ENCODE assay signal across 22 cellular contexts in the genomic region with DNA sequence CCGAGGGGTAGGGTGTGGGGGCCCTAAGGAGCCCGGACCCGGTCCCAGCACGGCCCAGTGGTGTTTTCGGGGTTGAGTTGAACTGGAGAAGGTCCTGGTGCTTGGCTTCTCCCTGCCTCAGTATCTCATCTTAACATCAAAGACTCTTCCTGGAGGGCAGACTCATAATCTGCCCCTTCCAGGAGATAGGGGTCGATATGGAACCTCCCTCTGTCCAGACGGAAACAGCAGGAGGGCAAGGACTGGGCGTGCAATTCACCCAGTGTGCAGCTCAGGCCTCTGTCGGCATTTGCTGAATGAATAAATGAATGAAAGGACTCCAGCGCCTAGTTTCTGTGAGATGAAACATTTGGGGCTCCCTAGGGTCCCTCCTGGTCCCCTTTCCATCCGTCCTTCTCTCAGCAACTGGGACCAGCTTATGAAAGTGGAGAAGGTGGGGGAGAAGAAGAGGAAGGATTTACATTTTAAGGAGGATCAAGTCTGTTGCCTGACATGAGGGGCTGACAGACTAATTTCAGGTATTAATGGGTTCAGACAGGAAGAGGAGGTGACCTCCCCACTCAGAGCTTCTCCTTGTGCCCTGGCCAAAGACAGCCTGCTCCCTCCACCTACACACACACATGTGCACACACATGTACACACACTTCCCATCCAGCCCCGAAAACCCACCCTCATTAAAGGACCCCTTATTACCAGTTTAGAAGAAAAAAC. TPM values are rescaled to one million over a fixed set of nuclear protein-coding genes. Genes with fewer than 3 reads are reported as not detected.
DNase-seq lines count a peak whose midpoint lies in the region; ATAC-seq and TF ChIP-seq lines count a peak whose summit lies in the region.
"Had no signal": no experiment of that assay in that cellular context is flagged by ENCODE, and none has a peak within 500 bp of the region (broad histone marks: within the 10 kb centered on the region; RNA-seq: fewer than 3 reads in every experiment).

No MANE protein-coding gene starts in this region.

- CTCF ChIA-PET in activated B cell treated with CpG ODN at 0.5 μM for 24 hours (lab: Charles Lee): interaction anchor here (1.1 to 2.0 kb wide), 4 partner anchors 10 to 25 kb away, joined by 3 to 10 read pairs (median 8); no protein-coding TSS in a partner anchor

- H3K4me3 ChIP-seq in BLaER1 (peak overlapping the region; percentile 67; the same call in 1 of the 2 replicates), GM06990 (replicated peaks; ENCODE audit: low read depth, low read length) (no peak overlapping the region)
- H3K4me3 ChIP-seq: MG63, mucosa of descending colon had no signal

- no peaks in the 10 kb centered on the region for H3K9me3 ChIP-seq in BLaER1
- H3K9me3 ChIP-seq: gastrocnemius medialis, MG63, mucosa of descending colon had no signal

- intact Hi-C loops in activated B cell treated with CpG ODN at 0.5 μM for 24 hours (cut with micrococcal nuclease): no loop called here

- ATAC-seq in activated B cell treated with CpG ODN at 0.5 μM for 24 hours (ENCODE audit: low read depth) (no peak), memory B cell (ENCODE audit: low read depth) (no peak), GM18870 (IDR thresholded peaks at IDR 0.05; ENCODE audit: unreplicated experiment) (no peak), foreskin keratinocyte (no peak)
- ATAC-seq: gastrocnemius medialis had no signal

- peak overlapping the region; percentile 96; the same call in 1 of the 2 replicates for H3K4me2 ChIP-seq in BLaER1

- H3K4me1 Mint-ChIP-seq in activated B cell treated with CpG ODN at 0.5 μM for 24 hours (peaks cover 75% of the 10 kb centered on the region), memory B cell (peaks cover 45% of the 10 kb centered on the region)

- DNase-seq in GM06990 (ENCODE audit: extremely low read depth, insufficient read length) (peak; percentile 20), activated B cell treated with CpG ODN at 0.5 μM for 24 hours (no peak), memory B cell (ENCODE audit: low spot score in 2 of 2) (peak in 1 of 2 donors; percentile 32), DMS79 treated with DMSO at 0.1 percent for 48 hours (lab: John Stamatoyannopoulos, UW) (no peak), NCI-H2029 (lab: John Stamatoyannopoulos, UW) (no peak), foreskin keratinocyte (no peak)
- DNase-seq: activated CD4-positive, alpha-beta memory T cell treated with anti-CD3 and anti-CD28 coated beads for 36 hours; activated naive CD4-positive, alpha-beta T cell; DMS153; gastrocnemius medialis; kidney; MG63; mucosa of descending colon; NCI-H2107; NCI-H748 treated with DMSO at 0.1 percent for 48 hours; RPMI8226; stimulated activated CD4-positive, alpha-beta T cell treated with anti-CD3 and anti-CD28 coated beads, Interleukin-12 subunit alpha, Interleukin-12 subunit beta, amount 100 ng/mL, for 4 hours; T1000 had no signal

- H3K4me3 Mint-ChIP-seq in activated B cell treated with CpG ODN at 0.5 μM for 24 hours (peak overlapping the region; percentile 67), memory B cell (peak overlapping the region; percentile 71)
- H3K4me3 Mint-ChIP-seq: activated CD4-positive, alpha-beta memory T cell treated with anti-CD3 and anti-CD28 coated beads for 36 hours had no signal

- H3K27me3 ChIP-seq in BLaER1 (peaks cover 71% of the 10 kb centered on the region), GM06990 (replicated peaks; ENCODE audit: control insufficient read depth, insufficient read depth, low read length) (peaks cover 2% of the 10 kb centered on the region; the same call in 1 of the 2 replicates), foreskin keratinocyte (peaks cover 68% of the 10 kb centered on the region)

- H4K20me1 ChIP-seq in BLaER1: peaks cover 97% of the 10 kb centered on the region

- H3K4me1 ChIP-seq in BLaER1 (peaks cover 55% of the 10 kb centered on the region), foreskin keratinocyte (no peaks in the 10 kb centered on the region)

- POLR2A ChIA-PET in activated B cell treated with CpG ODN at 0.5 μM for 24 hours (lab: Charles Lee): interaction anchor here (0.6 to 14.7 kb wide), 12 partner anchors 10 to 227 kb away, joined by 3 to 1414 read pairs (median 4); a partner anchor contains a TSS

- H3K36me3 ChIP-seq in BLaER1 (no peaks in the 10 kb centered on the region), GM06990 (ENCODE audit: control insufficient read depth, insufficient read depth, low read length) (no peaks in the 10 kb centered on the region)
- H3K36me3 ChIP-seq: gastrocnemius medialis, MG63 had no signal

- no peak overlapping the region for H3K27ac ChIP-seq in BLaER1
- H3K27ac ChIP-seq in foreskin keratinocyte: no peak overlapping the region
- H3K27ac ChIP-seq: gastrocnemius medialis had no signal

- H3K36me3 Mint-ChIP-seq in activated B cell treated with CpG ODN at 0.5 μM for 24 hours (ENCODE audit: low read depth) (no peaks in the 10 kb centered on the region), memory B cell (no peaks in the 10 kb centered on the region)
- H3K36me3 Mint-ChIP-seq: activated CD4-positive, alpha-beta memory T cell treated with anti-CD3 and anti-CD28 coated beads for 36 hours had no signal

- H3K27ac Mint-ChIP-seq in activated B cell treated with CpG ODN at 0.5 μM for 24 hours (peak overlapping the region; percentile 74), memory B cell (peak overlapping the region; percentile 80)
- H3K27ac Mint-ChIP-seq: activated CD4-positive, alpha-beta memory T cell treated with anti-CD3 and anti-CD28 coated beads for 36 hours had no signal

- TF ChIP-seq CTCF in GM06990 (IDR thresholded peaks at IDR 0.05; ENCODE audit: insufficient read depth, low read length, poor library complexity, severe bottlenecking): no peak
- TF ChIP-seq CTCF in activated B cell treated with CpG ODN at 0.5 μM for 24 hours (IDR thresholded peaks at IDR 0.05): no peak
- no peak for TF ChIP-seq CTCF in foreskin keratinocyte (conservative IDR thresholded peaks at IDR 0.05)

- no peaks in the 10 kb centered on the region for H3K9me3 Mint-ChIP-seq in activated B cell treated with CpG ODN at 0.5 μM for 24 hours
- no peaks in the 10 kb centered on the region for H3K9me3 Mint-ChIP-seq in memory B cell
- H3K9me3 Mint-ChIP-seq: activated CD4-positive, alpha-beta memory T cell treated with anti-CD3 and anti-CD28 coated beads for 36 hours had no signal

- H3K27me3 Mint-ChIP-seq in activated B cell treated with CpG ODN at 0.5 μM for 24 hours: peaks cover 10% of the 10 kb centered on the region
- peaks cover 10% of the 10 kb centered on the region for H3K27me3 Mint-ChIP-seq in memory B cell

- H3K9ac ChIP-seq in BLaER1: no peak overlapping the region

RNA-seq across cellular contexts. Expression of a gene that starts 1.1 kb away (rescaled TPM):
- total RNA-seq in activated B cell treated with CpG ODN at 0.5 μM for 24 hours: 10.9 and 12.6 TPM in 2 replicates
- total RNA-seq in foreskin keratinocyte: not detected in 2 replicates
- polyA plus RNA-seq in foreskin keratinocyte: not detected in 2 replicates
- total RNA-seq: gastrocnemius medialis, mucosa of descending colon, pulmonary artery endothelial cell, temporal lobe had no signal

RNA-seq across cellular contexts. Expression of a gene that starts 10.7 kb away (rescaled TPM):
- total RNA-seq in activated B cell treated with CpG ODN at 0.5 μM for 24 hours: 266 and 295 TPM in 2 replicates
- 0.11 and 0.17 TPM in 2 replicates for total RNA-seq in foreskin keratinocyte
- 0.09 and 0.11 TPM in 2 replicates for polyA plus RNA-seq in foreskin keratinocyte
- total RNA-seq: gastrocnemius medialis had no signal

RNA-seq across cellular contexts. Expression of a gene that starts 31.0 kb away (rescaled TPM):
- total RNA-seq in activated B cell treated with CpG ODN at 0.5 μM for 24 hours: 9.6 and 13.3 TPM in 2 replicates
- total RNA-seq in foreskin keratinocyte: 29.0 and 33.2 TPM in 2 replicates
- 42.3 and 45.6 TPM in 2 replicates for polyA plus RNA-seq in foreskin keratinocyte

RNA-seq across cellular contexts. Expression of a gene that starts 53.3 kb away (rescaled TPM):
- total RNA-seq in activated B cell treated with CpG ODN at 0.5 μM for 24 hours: 0.49 and 0.54 TPM in 2 replicates
- 0.03 and 0.11 TPM in 2 replicates for total RNA-seq in foreskin keratinocyte
- 0.06 TPM in 2 replicates for polyA plus RNA-seq in foreskin keratinocyte

Comparison
In these comparisons a context has a peak if more than half of its experiments do, and no peak if none do; other contexts are left out.
1. RNA of a gene that starts 1.1 kb away (total RNA-seq): 10.9 to 12.6 TPM in activated B cell treated with CpG ODN at 0.5 μM for 24 hours; not detected in foreskin keratinocyte; every median in the first group is over 10 times any median in the second.
2. RNA of a gene that starts 10.7 kb away (total RNA-seq): 266 to 295 TPM in activated B cell treated with CpG ODN at 0.5 μM for 24 hours; 0.11 to 0.17 TPM in foreskin keratinocyte; every median in the first group is over 100 times any median in the second.